ENCODE assay signal across 15 cellular contexts in genomic region chr3:129499604-129500333, GRCh38. TPM values are rescaled to one million over a fixed set of nuclear protein-coding genes. Genes with fewer than 3 reads are reported as not detected.
DNase-seq lines count a peak whose midpoint lies in the region; ATAC-seq, FAIRE-seq and TF ChIP-seq lines count a peak whose summit lies in the region.
"Not testable (repeated sequence)": the region's sequence is repeated elsewhere in the genome, so short reads cannot be mapped to it uniquely, and the experiment has no call there.
"Had no signal": no experiment of that assay in that cellular context is flagged by ENCODE, and none has a peak within 500 bp of the region (broad histone marks: within the 10 kb centered on the region; RNA-seq: fewer than 3 reads in every experiment).

No MANE protein-coding gene starts in this region.

- H3K36me3 ChIP-seq in gastroesophageal sphincter = peaks cover 0 to 90% of the 10 kb centered on the region in 2 donors
- not testable (repeated sequence) for H3K36me3 ChIP-seq in left ventricle myocardium inferior; liver (ENCODE audit: control insufficient read depth in 4 of 4, insufficient read depth in 3 of 4, low read depth in 1 of 4, low read length in 3 of 4); mesendoderm (ENCODE audit: control insufficient read depth, insufficient read depth, low read length); gastrocnemius medialis
- H3K36me3 ChIP-seq in upper lobe of left lung = peaks cover 0 to 31% (median 13%) of the 10 kb centered on the region in 4 donors

- not testable (repeated sequence) for ATAC-seq in A549; gastroesophageal sphincter; gastrocnemius medialis; upper lobe of left lung (ENCODE audit: low FRiP score in 2 of 2)

- H3K9ac ChIP-seq in liver (ENCODE audit: low read depth in 1 of 2, low read length in 2 of 2); mesendoderm (ENCODE audit: low read length): not testable (repeated sequence)

- H3K79me2 ChIP-seq in mesendoderm (ENCODE audit: control insufficient read depth, insufficient read depth, low read length) = not testable (repeated sequence)

- H3K23ac ChIP-seq in mesendoderm (ENCODE audit: low read length) = peak overlapping the region; percentile 66

- 99% methylated on average over 9 of the region's 14 CpGs for WGBS in A549 (ENCODE audit: missing lambda C conversion rate)
- WGBS in gastroesophageal sphincter (ENCODE audit: low coverage in 1 of 2), 2 donors = 79% methylated on average over 7 of the region's 14 CpGs; no CpG with 5 or more reads in 1 of the 2 donors
- WGBS in liver = 81% methylated on average over 13 of the region's 14 CpGs
- no CpG with 5 or more reads among the region's 14 CpGs for WGBS in mesendoderm (ENCODE audit: extremely low coverage, insufficient coverage, low lambda C conversion rate)
- WGBS in upper lobe of left lung, 2 donors = 66 to 77% methylated on average over 7 to 14 of the region's 14 CpGs

- not testable (repeated sequence) for DNase-seq in A549 (ENCODE audit: low read depth in 1 of 2, low spot score in 1 of 2); mesendoderm; gastrocnemius medialis; upper lobe of left lung
- peak; percentile 43 for DNase-seq in left ventricle myocardium inferior

- FAIRE-seq in A549 (lab: Jason Lieb, UNC) = not testable (repeated sequence)

- POLR2A ChIA-PET in A549 (lab: Yijun Ruan, JAX) = not testable (repeated sequence)

- H3K27me3 ChIP-seq in gastroesophageal sphincter; left ventricle myocardium inferior (ENCODE audit: low read depth); liver (ENCODE audit: control insufficient read depth in 4 of 4, insufficient read depth in 4 of 4, low read length in 3 of 4); mesendoderm (ENCODE audit: insufficient read depth, low read length, poor library complexity); gastrocnemius medialis; upper lobe of left lung: not testable (repeated sequence)

- intact Hi-C loops in left ventricle myocardium inferior (cut with micrococcal nuclease) (loop anchor here (10.0 kb wide), 1 partner anchor 55 kb away; no protein-coding TSS in a partner anchor), gastrocnemius medialis (cut with DNase I; ENCODE audit: low total_unique reads) (loop anchor here (5.0 kb wide), 1 partner anchor 98 kb away; no protein-coding TSS in a partner anchor)

- H3K9me3 ChIP-seq in A549; gastroesophageal sphincter; left ventricle myocardium inferior (replicated peaks); liver (ENCODE audit: control insufficient read depth in 4 of 4, low read length in 3 of 4); gastrocnemius medialis; upper lobe of left lung: not testable (repeated sequence)

- peak overlapping the region; percentile 84 to 92 for H3K27ac ChIP-seq in A549
- peak overlapping the region; percentile 39 for H3K27ac ChIP-seq in cingulate gyrus (ENCODE audit: low read depth, low read length)
- H3K27ac ChIP-seq in gastroesophageal sphincter = peak overlapping the region in 3 of 4 donors; percentile 23 to 46 (median 45)
- peak overlapping the region; percentile 88 for H3K27ac ChIP-seq in left ventricle myocardium inferior (replicated peaks)
- H3K27ac ChIP-seq in liver (ENCODE audit: low read depth in 1 of 2, low read length in 2 of 2) = peak overlapping the region; percentile 8 to 42
- H3K27ac ChIP-seq in mesendoderm (ENCODE audit: low read depth, low read length) = not testable (repeated sequence)
- peak overlapping the region in 3 of 4 donors; percentile 50 to 61 (median 54) for H3K27ac ChIP-seq in gastrocnemius medialis
- peak overlapping the region; percentile 76 to 87 (median 82) for H3K27ac ChIP-seq in upper lobe of left lung

- CTCF ChIA-PET in A549 (lab: Yijun Ruan, JAX) = not testable (repeated sequence)

- in situ Hi-C loops in gastrocnemius medialis (cut with MboI; ENCODE audit: low sequenced_read_pairs in 4 of 4) = loop anchor here (10.0 to 25.0 kb wide), 5 partner anchors 115 to 438 kb away; no protein-coding TSS in a partner anchor

- H3K4ac ChIP-seq in mesendoderm (ENCODE audit: low read depth, low read length) = not testable (repeated sequence)

- not testable (repeated sequence) for H4K5ac ChIP-seq in mesendoderm (ENCODE audit: low read length)

- H3K4me1 ChIP-seq in A549 (peaks cover 52% of the 10 kb centered on the region), left ventricle myocardium inferior (peaks cover 96% of the 10 kb centered on the region), liver (ENCODE audit: control insufficient read depth in 4 of 4, insufficient read depth in 4 of 4, low read length in 3 of 4) (peaks cover 0 to 13% (median 8%) of the 10 kb centered on the region in 4 donors), gastrocnemius medialis (peaks cover 36 to 43% of the 10 kb centered on the region in 2 donors), upper lobe of left lung (peaks cover 26 to 53% (median 33%) of the 10 kb centered on the region in 4 donors)
- H3K4me1 ChIP-seq in gastroesophageal sphincter; mesendoderm (ENCODE audit: control insufficient read depth, low read depth, low read length): not testable (repeated sequence)

- not testable (repeated sequence) for TF ChIP-seq POLR2A in A549 (IDR thresholded peaks at IDR 0.05; ENCODE audit: low read length); gastroesophageal sphincter (IDR thresholded peaks at IDR 0.05); gastrocnemius medialis (IDR thresholded peaks at IDR 0.05); upper lobe of left lung (IDR thresholded peaks at IDR 0.05)

- not testable (repeated sequence) for TF ChIP-seq EP300 in A549 (IDR thresholded peaks at IDR 0.05); gastroesophageal sphincter (IDR thresholded peaks at IDR 0.05)
- peak in 1 of 4 donors; percentile 91 for TF ChIP-seq EP300 in upper lobe of left lung (IDR thresholded peaks at IDR 0.05)

- not testable (repeated sequence) for TF ChIP-seq CTCF in A549 (IDR thresholded peaks at IDR 0.05); gastroesophageal sphincter (IDR thresholded peaks at IDR 0.05); left ventricle myocardium inferior (IDR thresholded peaks at IDR 0.05; ENCODE audit: borderline replicate concordance); liver (IDR thresholded peaks at IDR 0.05; ENCODE audit: low read depth, low read length, missing input control); gastrocnemius medialis (IDR thresholded peaks at IDR 0.05 in 4 of 5, conservative IDR thresholded peaks at IDR 0.05 in 1 of 5); upper lobe of left lung (IDR thresholded peaks at IDR 0.05)

- not testable (repeated sequence) for H3K18ac ChIP-seq in mesendoderm (ENCODE audit: low read length)

- not testable (repeated sequence) for H2BK120ac ChIP-seq in mesendoderm (ENCODE audit: low read depth, low read length)

- peak overlapping the region; percentile 62; the same call in 1 of the 3 replicates for H3K4me2 ChIP-seq in A549
- not testable (repeated sequence) for H3K4me2 ChIP-seq in mesendoderm (ENCODE audit: low read length)

- H3K79me1 ChIP-seq in mesendoderm (ENCODE audit: low read length) = not testable (repeated sequence)

- not testable (repeated sequence) for H3K56ac ChIP-seq in mesendoderm (ENCODE audit: low read length)

- H2AK5ac ChIP-seq in mesendoderm (ENCODE audit: low read length) = not testable (repeated sequence)

- not testable (repeated sequence) for TF ChIP-seq RAD21 in A549 (conservative IDR thresholded peaks at IDR 0.05 in 1 of 2, IDR thresholded peaks at IDR 0.05 in 1 of 2); liver (IDR thresholded peaks at IDR 0.05)

- not testable (repeated sequence) for H2BK5ac ChIP-seq in mesendoderm (ENCODE audit: low read length)

- H3K4me3 ChIP-seq in A549; gastroesophageal sphincter; left ventricle myocardium inferior; liver (ENCODE audit: low read depth in 1 of 3, low read length in 3 of 3); mesendoderm (ENCODE audit: low read length); gastrocnemius medialis; upper lobe of left lung: not testable (repeated sequence)

- not testable (repeated sequence) for H2BK15ac ChIP-seq in mesendoderm (replicated peaks; ENCODE audit: low read depth)

- H4K8ac ChIP-seq in mesendoderm (ENCODE audit: low read depth, low read length) = not testable (repeated sequence)

RNA-seq across cellular contexts. Expression of gene RHO, which starts 28.7 kb away (rescaled TPM):
- 0.03 and 0.04 TPM in 2 replicates for polyA plus RNA-seq in A549 (2011; rRNA removed)
- 0.01 TPM in 1 of 2 replicates, not detected in the other for polyA plus RNA-seq in A549 (2012; cell fraction: cytosol; rRNA removed)
- 0.05 and 0.11 TPM in 2 replicates for polyA plus RNA-seq in A549 (2012; cell fraction: nucleus; rRNA removed)
- not detected in 3 replicates for polyA plus RNA-seq in A549 (2017; fragmentation: RNase III; extraction: RNeasy Plus Mini Kit Qiagen cat#74134 plus additional on column Dnase treatment)
- not detected in 2 replicates for polyA minus RNA-seq in A549 (2011; rRNA and poly(A)+ RNA removed)
- total RNA-seq in gastroesophageal sphincter = not detected
- not detected for total RNA-seq in left ventricle myocardium inferior
- total RNA-seq in liver = not detected
- polyA plus RNA-seq in liver = not detected
- polyA plus RNA-seq in mesendoderm (2013, experiment 1 of 2) = 0.04 TPM
- 0.03 TPM for polyA plus RNA-seq in mesendoderm (2013, experiment 2 of 2)
- total RNA-seq in gastrocnemius medialis = not detected
- not detected for total RNA-seq in upper lobe of left lung
- total RNA-seq: CD8-positive, alpha-beta memory T cell; GM23338; H9; HT-29; K562 had no signal
- polyA plus RNA-seq: CD14-positive monocyte; CD8-positive, alpha-beta memory T cell; GM23338; K562 had no signal

RNA-seq across cellular contexts. Expression of gene H1-8, which starts 43.2 kb away (rescaled TPM):
- polyA plus RNA-seq in A549 (2011; rRNA removed) (not detected in 2 replicates), A549 (2017; fragmentation: RNase III; extraction: RNeasy Plus Mini Kit Qiagen cat#74134 plus additional on column Dnase treatment) (not detected in 3 replicates), liver (not detected)
- polyA plus RNA-seq in A549 (2012; cell fraction: cytosol; rRNA removed) = not detected in 2 replicates
- polyA plus RNA-seq in A549 (2012; cell fraction: nucleus; rRNA removed) = not detected in 2 replicates
- not detected in 2 replicates for polyA minus RNA-seq in A549 (2011; rRNA and poly(A)+ RNA removed)
- total RNA-seq in gastroesophageal sphincter (not detected), left ventricle myocardium inferior (not detected), liver (not detected), gastrocnemius medialis (not detected), upper lobe of left lung (not detected)
- 0.06 TPM for polyA plus RNA-seq in mesendoderm (2013, experiment 1 of 2)
- 0.15 TPM for polyA plus RNA-seq in mesendoderm (2013, experiment 2 of 2)
- total RNA-seq: CD8-positive, alpha-beta memory T cell; GM23338; H9; HT-29; K562; M059J had no signal
- polyA plus RNA-seq: CD14-positive monocyte; CD8-positive, alpha-beta memory T cell; GM23338; K562 had no signal

RNA-seq across cellular contexts. Expression of gene IFT122, which starts 59.7 kb away (rescaled TPM):
- polyA plus RNA-seq in A549 (2011; rRNA removed) (17.1 and 20.3 TPM in 2 replicates), A549 (2017; fragmentation: RNase III; extraction: RNeasy Plus Mini Kit Qiagen cat#74134 plus additional on column Dnase treatment) (15.0 to 16.8 TPM (median 15.1 TPM) in 3 replicates), liver (1 to 10 TPM; 3.3 to 6.3 TPM)
- polyA plus RNA-seq in A549 (2012; cell fraction: cytosol; rRNA removed) = 19.0 and 19.7 TPM in 2 replicates
- 78.1 and 111 TPM in 2 replicates for polyA plus RNA-seq in A549 (2012; cell fraction: nucleus; rRNA removed)
- polyA minus RNA-seq in A549 (2011; rRNA and poly(A)+ RNA removed) = 38.7 and 44.4 TPM in 2 replicates
- total RNA-seq in gastroesophageal sphincter (10 to 100 TPM; 18.1 to 38.3 (median 26.8) TPM), left ventricle myocardium inferior (16.5 TPM), liver (10 to 100 TPM; 14.9 to 25.8 TPM), gastrocnemius medialis (10 to 100 TPM in 1 of 4 donors, 1 to 10 TPM in 3; 4.6 to 16.4 (median 5.9) TPM), upper lobe of left lung (100 to 1,000 TPM in 1 of 6 donors, 10 to 100 TPM in 5; 23.7 to 126 (median 29.1) TPM)
- 14.8 TPM for polyA plus RNA-seq in mesendoderm (2013, experiment 1 of 2)
- 14.7 TPM for polyA plus RNA-seq in mesendoderm (2013, experiment 2 of 2)
